ENCODE assay signal across 8 cellular contexts in the genomic region with DNA sequence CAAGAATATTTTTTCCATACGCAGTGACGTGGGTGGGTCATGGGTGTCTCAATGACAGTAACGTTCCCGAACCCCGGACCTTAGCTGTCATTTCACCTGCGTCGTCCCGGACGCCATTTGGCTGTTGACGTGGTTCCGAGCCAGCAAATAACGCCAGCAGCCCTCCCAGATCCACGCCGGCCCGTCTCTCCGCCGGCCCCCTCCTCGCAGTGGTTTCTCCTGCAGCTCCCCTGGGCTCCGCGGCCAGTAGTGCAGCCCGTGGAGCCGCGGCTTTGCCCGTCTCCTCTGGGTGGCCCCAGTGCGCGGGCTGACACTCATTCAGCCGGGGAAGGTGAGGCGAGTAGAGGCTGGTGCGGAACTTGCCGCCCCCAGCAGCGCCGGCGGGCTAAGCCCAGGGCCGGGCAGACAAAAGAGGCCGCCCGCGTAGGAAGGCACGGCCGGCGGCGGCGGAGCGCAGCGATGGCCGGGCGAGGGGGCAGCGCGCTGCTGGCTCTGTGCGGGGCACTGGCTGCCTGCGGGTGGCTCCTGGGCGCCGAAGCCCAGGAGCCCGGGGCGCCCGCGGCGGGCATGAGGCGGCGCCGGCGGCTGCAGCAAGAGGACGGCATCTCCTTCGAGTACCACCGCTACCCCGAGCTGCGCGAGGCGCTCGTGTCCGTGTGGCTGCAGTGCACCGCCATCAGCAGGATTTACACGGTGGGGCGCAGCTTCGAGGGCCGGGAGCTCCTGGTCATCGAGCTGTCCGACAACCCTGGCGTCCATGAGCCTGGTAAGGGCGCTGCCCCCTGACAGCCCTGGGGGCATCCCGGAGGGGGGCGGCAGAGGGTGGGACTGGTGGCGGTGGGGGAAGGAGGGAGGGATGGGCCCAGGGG. TPM values are rescaled to one million over a fixed set of nuclear protein-coding genes. Genes with fewer than 3 reads are reported as not detected.
DNase-seq lines count a peak whose midpoint lies in the region; ATAC-seq and TF ChIP-seq lines count a peak whose summit lies in the region.

A gene (plus strand): TSS at position 246 of the 869 bp plus-strand sequence. CDS start 214 bp downstream, at position 460.

- no peaks in the 10 kb centered on the region for H3K9me3 Mint-ChIP-seq in effector memory CD8-positive, alpha-beta T cell

- peaks cover 62 to 78% of the 10 kb centered on the region in 2 donors for H3K27me3 Mint-ChIP-seq in effector memory CD8-positive, alpha-beta T cell

- POLR2A ChIA-PET in AG04449 (lab: Yijun Ruan, JAX): no interaction called here

- ATAC-seq in GM18909 (IDR thresholded peaks at IDR 0.05; ENCODE audit: poor library complexity, unreplicated experiment) (peak; percentile 96), HG03280 (IDR thresholded peaks at IDR 0.05; ENCODE audit: unreplicated experiment) (peak; percentile 91)
- peak; percentile 89 for ATAC-seq in effector memory CD8-positive, alpha-beta T cell (replicated peaks)

- H3K4me3 Mint-ChIP-seq in effector memory CD8-positive, alpha-beta T cell: peak within 1 kb of the TSS; percentile 53 to 57

- CTCF ChIA-PET in AG04449 (lab: Yijun Ruan, JAX): interaction anchor here (2.9 kb wide), 1 partner anchor 19 kb away, joined by 7 read pairs; no protein-coding TSS in a partner anchor

- no peak within 1 kb of the TSS for H3K27ac Mint-ChIP-seq in effector memory CD8-positive, alpha-beta T cell

- DNase-seq in AG04449 (ENCODE audit: low read depth, low spot score) (no peak), NCI-H510A treated with DMSO at 0.1 percent for 48 hours (lab: John Stamatoyannopoulos, UW) (peak; percentile 75), lung microvascular endothelial cell (ENCODE audit: low read depth in 2 of 2) (peak; percentile 54 to 68)
- DNase-seq in activated CD8-positive, alpha-beta memory T cell treated with anti-CD3 and anti-CD28 coated beads, Interleukin-2, amount 50 U/mL, for 48 hours: peak; percentile 82
- DNase-seq in effector memory CD8-positive, alpha-beta T cell: peak in 2 of 3 experiments; percentile 14 to 32
- peak; percentile 25 to 54 (median 39) for DNase-seq in stimulated activated CD4-positive, alpha-beta T cell treated with anti-CD3 and anti-CD28 coated beads, TNF-alpha, amount 100 ng/mL, for 48 hours (ENCODE audit: low read depth in 3 of 3)

- peak; percentile 62 for TF ChIP-seq CTCF in AG04449 (IDR thresholded peaks at IDR 0.05; ENCODE audit: insufficient read depth, low read length, missing control alignments)

- H3K4me3 ChIP-seq in AG04449 (ENCODE audit: low read depth, low read length): peak within 1 kb of the TSS; percentile 55

- peaks cover 0 to 2% of the 10 kb centered on the region in 2 donors for H3K4me1 Mint-ChIP-seq in effector memory CD8-positive, alpha-beta T cell (ENCODE audit: low read depth in 2 of 2)

- H3K36me3 Mint-ChIP-seq in effector memory CD8-positive, alpha-beta T cell (ENCODE audit: insufficient read depth): no peaks in the 10 kb centered on the region

RNA-seq across cellular contexts. Expression of the gene that starts here (rescaled TPM):
- total RNA-seq in lung microvascular endothelial cell: 1.1 and 1.4 TPM in 2 replicates
